Comparison of ENCODE assay signal across 22 cellular contexts in genomic region chr1:3926956-3927355, GRCh38. TPM values are rescaled to one million over a fixed set of nuclear protein-coding genes. Genes with fewer than 3 reads are reported as not detected.
DNase-seq lines count a peak whose midpoint lies in the region; ATAC-seq, FAIRE-seq and TF ChIP-seq lines count a peak whose summit lies in the region.
"Had no signal": no experiment of that assay in that cellular context is flagged by ENCODE, and none has a peak within 500 bp of the region (broad histone marks: within the 10 kb centered on the region; RNA-seq: fewer than 3 reads in every experiment).

No MANE protein-coding gene starts in this region.

- no peak overlapping the region for H2BK15ac ChIP-seq in H1 (ENCODE audit: low read length)

- H2BK120ac ChIP-seq in H1 (replicated peaks; ENCODE audit: low read depth, low read length), result no peak overlapping the region

- no peak overlapping the region for H3K23ac ChIP-seq in H1 (ENCODE audit: insufficient read length)

- no peaks in the 10 kb centered on the region for H3K9me3 ChIP-seq in HEK293 (ENCODE audit: control insufficient read depth, insufficient read depth, low read depth, low read length)
- H3K9me3 ChIP-seq in T-helper 17 cell (ENCODE audit: control insufficient read depth, low read length, poor library complexity, severe bottlenecking), result no peaks in the 10 kb centered on the region
- peaks cover 0 to 4% of the 10 kb centered on the region in 2 experiments; a peak in 1 of 4 replicates for H3K9me3 ChIP-seq in H1 (ENCODE audit: insufficient read depth in 2 of 2, low read depth in 1 of 2, low read length in 1 of 2)
- H3K9me3 ChIP-seq: A549; BLaER1 treated with 17β-estradiol and CSF1 and Interleukin-3, amounts not matched to agents 10 nM and 100 nM had no signal

- CTCF ChIA-PET in HEK293 (lab: Yijun Ruan, JAX) (interaction anchor here (0.6 kb wide), 1 partner anchor 8 kb away, joined by 3 read pairs; no protein-coding TSS in a partner anchor), H1 (lab: Charles Lee; ENCODE audit: partially characterized antibody) (no interaction called here), RWPE1 (lab: Yijun Ruan, JAX) (no interaction called here)

- peaks cover 2% of the 10 kb centered on the region for H3K36me3 Mint-ChIP-seq in T-helper 17 cell (ENCODE audit: low read depth)
- H3K36me3 Mint-ChIP-seq: CD8-positive, alpha-beta T cell had no signal

- no peaks in the 10 kb centered on the region for H3K4me1 ChIP-seq in HEK293 (ENCODE audit: control insufficient read depth, insufficient read depth, low read length)
- peaks cover 0 to 3% (median 0%) of the 10 kb centered on the region in 4 experiments; a peak in 1 of 7 replicates for H3K4me1 ChIP-seq in H1 (replicated peaks in 1 of 4; ENCODE audit: control insufficient read depth in 3 of 4, insufficient read depth in 4 of 4, low read length in 3 of 4)
- H3K4me1 ChIP-seq: Caco-2 had no signal

- no peak for DNase-seq in T-helper 17 cell
- no peak for DNase-seq in H1 (ENCODE audit: low read depth in 1 of 2, low spot score in 2 of 2)
- no peak for DNase-seq in glomerular visceral epithelial cell (ENCODE audit: extremely low spot score)
- DNase-seq in germinal center (ENCODE audit: low spot score), result no peak
- DNase-seq in RWPE1 (ENCODE audit: low spot score), result no peak
- DNase-seq: AML-193; Calu3; CD4-positive, alpha-beta T cell; CD8-positive, alpha-beta T cell; DMS79 treated with DMSO at 0.1 percent for 48 hours; GF-D8 had no signal

- no peaks in the 10 kb centered on the region for H3K79me2 ChIP-seq in H1 (ENCODE audit: control insufficient read depth in 1 of 2, insufficient read depth in 2 of 2, low read length in 2 of 2)

- H2BK20ac ChIP-seq in H1 (ENCODE audit: low read length), result no peak overlapping the region

- H4K20me1 ChIP-seq in H1 (replicated peaks in 1 of 2; ENCODE audit: control insufficient read depth in 1 of 2, insufficient read depth in 2 of 2, low read length in 2 of 2), result peaks cover 0 to 12% of the 10 kb centered on the region in 2 experiments

- peaks cover 4% of the 10 kb centered on the region; the same call in 1 of the 2 replicates for H3K79me1 ChIP-seq in H1 (ENCODE audit: low read depth, low read length)

- H2AFZ ChIP-seq in H1 (ENCODE audit: low read length), result no peak overlapping the region

- no peak overlapping the region for H3K27ac ChIP-seq in HEK293 (ENCODE audit: extremely low read depth, low read depth, low read length)
- H3K27ac ChIP-seq in H1 (ENCODE audit: low read depth, low read length), result no peak overlapping the region
- H3K27ac ChIP-seq in RWPE1, result no peak overlapping the region
- H3K27ac ChIP-seq: 22Rv1; A549; BLaER1 treated with 17β-estradiol and CSF1 and Interleukin-3, amounts not matched to agents 10 nM and 100 nM; C4-2B had no signal

- no peak overlapping the region for H2BK5ac ChIP-seq in H1 (ENCODE audit: low read depth, low read length)

- peak overlapping the region; percentile 50 for H3K56ac ChIP-seq in H1 (replicated peaks; ENCODE audit: insufficient read length, low read depth, low read length)

- TF ChIP-seq POLR2A in H1 (IDR thresholded peaks at IDR 0.05; ENCODE audit: control extremely low read depth in 1 of 2, low read depth in 2 of 2, low read length in 2 of 2), result no peak

- H3K9ac ChIP-seq in H1 (replicated peaks in 1 of 4; ENCODE audit: extremely low read depth in 1 of 4, low read depth in 3 of 4, low read length in 3 of 4), result no peak overlapping the region
- H3K9ac ChIP-seq: BLaER1 treated with 17β-estradiol and CSF1 and Interleukin-3, amounts not matched to agents 10 nM and 100 nM had no signal

- H2AK5ac ChIP-seq in H1 (ENCODE audit: low read depth, low read length), result no peak overlapping the region

- no peak overlapping the region for H3K14ac ChIP-seq in H1 (ENCODE audit: insufficient read length)

- TF ChIP-seq EP300 in H1 (IDR thresholded peaks at IDR 0.05; ENCODE audit: borderline replicate concordance in 1 of 2, low read depth in 2 of 2, low read length in 2 of 2), result no peak

- POLR2A ChIA-PET in HEK293 (lab: Yijun Ruan, JAX), result no interaction called here
- POLR2A ChIA-PET in H1 (lab: Charles Lee; ENCODE audit: partially characterized antibody), result no interaction called here
- POLR2A ChIA-PET in RWPE1 (lab: Yijun Ruan, JAX; ENCODE audit: low non-redundant PET), result no interaction called here

- no peak overlapping the region for H4K5ac ChIP-seq in H1 (ENCODE audit: insufficient read length, low read depth, low read length)

- no peak overlapping the region for H3K4me3 Mint-ChIP-seq in T-helper 17 cell
- H3K4me3 Mint-ChIP-seq: B cell; CD4-positive, alpha-beta T cell; CD8-positive, alpha-beta T cell had no signal

- H3K23me2 ChIP-seq in H1 (ENCODE audit: low read depth, low read length), result peaks cover 16% of the 10 kb centered on the region; the same call in 1 of the 2 replicates

- H3K4me1 Mint-ChIP-seq in T-helper 17 cell, result peaks cover 7% of the 10 kb centered on the region
- H3K4me1 Mint-ChIP-seq: B cell had no signal

- no peak overlapping the region for H3K4ac ChIP-seq in H1 (replicated peaks; ENCODE audit: insufficient read length, low read depth, low read length)

- H3K27me3 Mint-ChIP-seq in T-helper 17 cell, result peaks cover 6% of the 10 kb centered on the region
- H3K27me3 Mint-ChIP-seq: B cell had no signal

- no peak for TF ChIP-seq CTCF in HEK293 (tag by site-specific recombination; IDR thresholded peaks at IDR 0.05)
- TF ChIP-seq CTCF in H1 (IDR thresholded peaks at IDR 0.05; ENCODE audit: control extremely low read depth in 1 of 3, insufficient read depth in 1 of 3, low read depth in 1 of 3, low read length in 3 of 3), result no peak
- no peak for TF ChIP-seq CTCF in RWPE1 (conservative IDR thresholded peaks at IDR 0.05; ENCODE audit: low read depth)

- H2BK12ac ChIP-seq in H1 (ENCODE audit: low read depth, low read length), result no peak overlapping the region

- no peak overlapping the region for H3K18ac ChIP-seq in H1 (ENCODE audit: extremely low read depth, low read length)

- H3K4me3 ChIP-seq in HEK293 (ENCODE audit: low read depth, low read length), result no peak overlapping the region
- H3K4me3 ChIP-seq in H1 (ENCODE audit: extremely low read depth in 1 of 4, insufficient read depth in 2 of 4, low read depth in 3 of 4, low read length in 4 of 4), result no peak overlapping the region
- H3K4me3 ChIP-seq: A549; BLaER1 treated with 17β-estradiol and CSF1 and Interleukin-3, amounts not matched to agents 10 nM and 100 nM had no signal

- H3K4me2 ChIP-seq in H1 (ENCODE audit: insufficient read depth in 1 of 2, low read depth in 2 of 2, low read length in 2 of 2), result no peak overlapping the region
- H3K4me2 ChIP-seq: A549; BLaER1 treated with 17β-estradiol and CSF1 and Interleukin-3, amounts not matched to agents 10 nM and 100 nM had no signal

- H3K27me3 ChIP-seq in H1 (replicated peaks in 1 of 4; ENCODE audit: control insufficient read depth in 3 of 4, extremely low read depth in 1 of 4, insufficient read depth in 3 of 4, low read length in 3 of 4), result peaks cover 0 to 8% (median 0%) of the 10 kb centered on the region in 4 experiments; a peak in 1 of 7 replicates
- H3K27me3 ChIP-seq: BLaER1 treated with 17β-estradiol and CSF1 and Interleukin-3, amounts not matched to agents 10 nM and 100 nM had no signal

- peak overlapping the region; percentile 1 for H3K27ac Mint-ChIP-seq in T-helper 17 cell
- H3K27ac Mint-ChIP-seq: B cell; CD4-positive, alpha-beta T cell; CD8-positive, alpha-beta T cell had no signal

- no peak overlapping the region for H4K91ac ChIP-seq in H1 (replicated peaks; ENCODE audit: insufficient read length, low read length)

- no peak for ATAC-seq in T-helper 17 cell
- ATAC-seq: CD8-positive, alpha-beta T cell had no signal

- no peak for FAIRE-seq in H1 (lab: Jason Lieb, UNC)
- FAIRE-seq: A549, D721Med, G401.6, GM12891, GM19239 had no signal

- no peak for TF ChIP-seq RAD21 in H1 (IDR thresholded peaks at IDR 0.05 in 1 of 2, conservative IDR thresholded peaks at IDR 0.05 in 1 of 2; ENCODE audit: low read depth in 2 of 2, low read length in 2 of 2)

- no peak overlapping the region for H4K8ac ChIP-seq in H1 (ENCODE audit: extremely low read depth, insufficient read depth, low read length)

- H3K36me3 ChIP-seq in HEK293 (ENCODE audit: control insufficient read depth in 2 of 2, insufficient read depth in 1 of 2, low read length in 2 of 2), result no peaks in the 10 kb centered on the region
- H3K36me3 ChIP-seq in H1 (ENCODE audit: control insufficient read depth in 2 of 4, insufficient read depth in 4 of 4, low read length in 3 of 4), result no peaks in the 10 kb centered on the region; a peak in 1 of 8 replicates
- H3K36me3 ChIP-seq: BLaER1 treated with 17β-estradiol and CSF1 and Interleukin-3, amounts not matched to agents 10 nM and 100 nM had no signal

TF ChIP-seq in HEK293, 187 proteins besides CTCF, POLR2A, EP300 and RAD21:
- TF ChIP-seq ZNF366 (tag by site-specific recombination; conservative IDR thresholded peaks at IDR 0.05) (0 out of 2 replicates have a peak, but pooled peaks have one; percentile 12), ZNF114 (tag by site-specific recombination; IDR thresholded peaks at IDR 0.05) (no peak), ZNF311 (tag by site-specific recombination; IDR thresholded peaks at IDR 0.05; ENCODE audit: borderline replicate concordance) (no peak), ZBTB17 (tag by site-specific recombination; IDR thresholded peaks at IDR 0.05) (0 out of 2 replicates have a peak, but pooled peaks have one; percentile 17)
TF ChIP-seq in HEK293: peak in this region for 2.

TF ChIP-seq in H1, 55 proteins besides CTCF, POLR2A, EP300 and RAD21:
- TF ChIP-seq E2F6 (IDR thresholded peaks at IDR 0.05) (no peak), EZH2 (IDR thresholded peaks at IDR 0.05; ENCODE audit: low read depth, low read length, severe bottlenecking) (no peak), RXRA (IDR thresholded peaks at IDR 0.05; ENCODE audit: insufficient read depth, low read depth, low read length) (no peak), SP4 (IDR thresholded peaks at IDR 0.05; ENCODE audit: low read length) (no peak), CBX5 (IDR thresholded peaks at IDR 0.05; ENCODE audit: low read depth, low read length) (no peak)

RNA-seq across cellular contexts. Expression of gene C1orf174, which starts 26.9 kb away (rescaled TPM):
- 10 to 100 TPM; 13.5 to 16.4 TPM for total RNA-seq in T-helper 17 cell
- total RNA-seq in H1 (2021; fragmentation: NEBNext Ultra II Directional; extraction: Animal tissue kit (Norgen Biotek cat#: 25700)), result 28.4 and 28.5 TPM in 2 replicates
- 31.1 and 32.4 TPM in 2 replicates for polyA plus RNA-seq in H1 (2011; rRNA removed)
- polyA plus RNA-seq in H1 (2011; cell fraction: cytosol; rRNA removed), result 35.9 TPM
- polyA plus RNA-seq in H1 (2011; cell fraction: nucleus; rRNA removed), result 31.2 TPM
- 25.9 to 34.1 TPM (median 27.7 TPM) in 4 replicates for polyA plus RNA-seq in H1 (2012, experiment 1 of 2)
- polyA plus RNA-seq in H1 (2012, experiment 2 of 2), result 7.2 TPM
- polyA plus RNA-seq in H1 (2013, experiment 1 of 2), result 21.3 TPM
- polyA plus RNA-seq in H1 (2013, experiment 2 of 2), result 22.1 TPM
- polyA minus RNA-seq in H1 (2011; rRNA and poly(A)+ RNA removed), result 21.0 and 24.5 TPM in 2 replicates
- 16.9 TPM for polyA minus RNA-seq in H1 (2011; cell fraction: cytosol; rRNA and poly(A)+ RNA removed)
- polyA minus RNA-seq in H1 (2011; cell fraction: nucleus; rRNA and poly(A)+ RNA removed), result 11.5 TPM
